ENCODE assay signal across 24 cellular contexts in genomic region chr6:26388014-26388413, GRCh38. TPM values are rescaled to one million over a fixed set of nuclear protein-coding genes. Genes with fewer than 3 reads are reported as not detected.
DNase-seq lines count a peak whose midpoint lies in the region; ATAC-seq, FAIRE-seq and TF ChIP-seq lines count a peak whose summit lies in the region.
"Had no signal": no experiment of that assay in that cellular context is flagged by ENCODE, and none has a peak within 500 bp of the region (broad histone marks: within the 10 kb centered on the region; RNA-seq: fewer than 3 reads in every experiment).

No MANE protein-coding gene starts in this region.

- H3K4me2 ChIP-seq in HepG2 (ENCODE audit: low read depth, low read length): peak overlapping the region; percentile 33
- H3K4me2 ChIP-seq: A549 had no signal

- H3K27ac ChIP-seq in HepG2 (ENCODE audit: extremely low read length, insufficient read depth, low read length) (no peak overlapping the region), right lobe of liver (no peak overlapping the region)
- H3K27ac ChIP-seq: A549, ascending aorta, VCaP had no signal

- H2AFZ ChIP-seq in HepG2 (ENCODE audit: low read length): no peak overlapping the region

- H3K36me3 ChIP-seq in HepG2 (replicated peaks in 1 of 2; ENCODE audit: control insufficient read depth in 1 of 2, insufficient read depth in 2 of 2, low read length in 2 of 2) (peaks cover 0 to 13% of the 10 kb centered on the region in 2 experiments; a peak in 1 of 5 replicates), right lobe of liver (no peaks in the 10 kb centered on the region)

- 18% methylated on average over 6 of the region's 6 CpGs for WGBS in HepG2 (ENCODE audit: low lambda C conversion rate)
- WGBS in right lobe of liver (ENCODE audit: insufficient coverage, low coverage, low lambda C conversion rate, missing lambda C conversion rate): 58% methylated on average over 4 of the region's 6 CpGs

- no peaks in the 10 kb centered on the region for H3K27me3 ChIP-seq in HepG2 (ENCODE audit: control insufficient read depth in 1 of 2, insufficient read depth in 2 of 2, low read length in 2 of 2)
- no peaks in the 10 kb centered on the region for H3K27me3 ChIP-seq in right lobe of liver
- H3K27me3 ChIP-seq: ascending aorta had no signal

- H3K4me1 ChIP-seq in HepG2 (ENCODE audit: insufficient read depth, low read length) (peaks cover 28% of the 10 kb centered on the region), right lobe of liver (peaks cover 0 to 3% (median 0%) of the 10 kb centered on the region in 4 donors)

- H3K36me3 Mint-ChIP-seq in activated B cell treated with CpG ODN at 0.5 μM for 24 hours (ENCODE audit: low read depth): peaks cover 80% of the 10 kb centered on the region
- peaks cover 69% of the 10 kb centered on the region for H3K36me3 Mint-ChIP-seq in activated T-helper 17 cell treated with anti-CD3 and anti-CD28 coated beads, Interleukin-2, amount 50 U/mL, for 72 hours (ENCODE audit: low read depth)

- DNase-seq in HepG2 (ENCODE audit: low spot score): peak; percentile 65
- DNase-seq in right lobe of liver: no peak
- no peak for DNase-seq in activated B cell treated with CpG ODN at 0.5 μM for 24 hours
- DNase-seq in lung microvascular endothelial cell (ENCODE audit: low read depth in 2 of 2): peak; percentile 22 to 51
- no peak for DNase-seq in pons (ENCODE audit: low spot score)
- DNase-seq: activated CD4-positive, alpha-beta memory T cell treated with anti-CD3 and anti-CD28 coated beads for 36 hours; activated naive CD4-positive, alpha-beta T cell treated with anti-CD3 and anti-CD28 coated beads for 36 hours; activated T-cell treated with anti-CD3 and anti-CD28 coated beads, Interleukin-2, amount 50 U/mL, for 24 hours; CD4-positive, CD25-positive, alpha-beta regulatory T cell; head of caudate nucleus; immature natural killer cell; NCI-H1092; NCI-H2081; NCI-H510A; Right ventricle myocardium superior; stimulated activated CD4-positive, alpha-beta T cell treated with anti-CD3 and anti-CD28 coated beads, Interleukin-2, amount 100 ng/mL, for 48 hours; T-helper 1 cell had no signal

- no peak for TF ChIP-seq EP300 in HepG2 (IDR thresholded peaks at IDR 0.05; ENCODE audit: low read depth in 2 of 2, low read length in 2 of 2)
- TF ChIP-seq EP300 in HepG2 (CRISPR knock-in tag; IDR thresholded peaks at IDR 0.05; ENCODE audit: borderline replicate concordance): no peak

- TF ChIP-seq POLR2A in HepG2 (IDR thresholded peaks at IDR 0.05; ENCODE audit: insufficient read depth in 1 of 2, low read depth in 2 of 2, low read length in 2 of 2): no peak
- no peak for TF ChIP-seq POLR2A in right lobe of liver (IDR thresholded peaks at IDR 0.05)

- no peaks in the 10 kb centered on the region for H3K9me3 ChIP-seq in HepG2 (ENCODE audit: low read length)
- H3K9me3 ChIP-seq in right lobe of liver: no peaks in the 10 kb centered on the region
- H3K9me3 ChIP-seq: A549, ascending aorta had no signal

- ATAC-seq in HepG2 (peak; percentile 86), right lobe of liver (no peak), activated B cell treated with CpG ODN at 0.5 μM for 24 hours (ENCODE audit: low read depth) (no peak), HG03432 (IDR thresholded peaks at IDR 0.05; ENCODE audit: unreplicated experiment) (no peak), GM18873 (IDR thresholded peaks at IDR 0.05; ENCODE audit: low FRiP score, unreplicated experiment) (no peak)
- ATAC-seq in activated T-helper 17 cell treated with anti-CD3 and anti-CD28 coated beads, Interleukin-2, amount 50 U/mL, for 72 hours (replicated peaks): no peak
- ATAC-seq: A549 had no signal

- H3K79me2 ChIP-seq in HepG2 (ENCODE audit: insufficient read depth, low read length): no peaks in the 10 kb centered on the region

- intact Hi-C loops in HepG2 (cut with micrococcal nuclease; ENCODE audit: unreplicated experiment) (loop anchor here (2.0 kb wide), 1 partner anchor 33 kb away; no protein-coding TSS in a partner anchor), right lobe of liver (cut with DNase I) (no loop called here), activated B cell treated with CpG ODN at 0.5 μM for 24 hours (cut with micrococcal nuclease) (no loop called here)

- H3K4me3 Mint-ChIP-seq in activated B cell treated with CpG ODN at 0.5 μM for 24 hours: no peak overlapping the region
- H3K4me3 Mint-ChIP-seq in activated T-helper 17 cell treated with anti-CD3 and anti-CD28 coated beads, Interleukin-2, amount 50 U/mL, for 72 hours: no peak overlapping the region
- H3K4me3 Mint-ChIP-seq: activated CD4-positive, alpha-beta memory T cell treated with anti-CD3 and anti-CD28 coated beads for 36 hours; activated naive CD4-positive, alpha-beta T cell treated with anti-CD3 and anti-CD28 coated beads for 36 hours; activated T-cell treated with anti-CD3 and anti-CD28 coated beads, Interleukin-2, amount 50 U/mL, for 24 hours; immature natural killer cell; type B pancreatic cell had no signal

- H3K27me3 Mint-ChIP-seq in activated B cell treated with CpG ODN at 0.5 μM for 24 hours: no peaks in the 10 kb centered on the region
- no peaks in the 10 kb centered on the region for H3K27me3 Mint-ChIP-seq in activated T-helper 17 cell treated with anti-CD3 and anti-CD28 coated beads, Interleukin-2, amount 50 U/mL, for 72 hours
- H3K27me3 Mint-ChIP-seq: activated CD4-positive, alpha-beta memory T cell treated with anti-CD3 and anti-CD28 coated beads for 36 hours; activated T-cell treated with anti-CD3 and anti-CD28 coated beads, Interleukin-2, amount 50 U/mL, for 24 hours; CD4-positive, CD25-positive, alpha-beta regulatory T cell had no signal

- CTCF ChIA-PET in HepG2 (lab: Yijun Ruan, JAX; ENCODE audit: low intra/inter-chr PET ratio, low total read pairs): no interaction called here
- CTCF ChIA-PET in activated B cell treated with CpG ODN at 0.5 μM for 24 hours (lab: Charles Lee): no interaction called here

- H3K4me1 Mint-ChIP-seq in activated B cell treated with CpG ODN at 0.5 μM for 24 hours: peaks cover 64% of the 10 kb centered on the region
- H3K4me1 Mint-ChIP-seq in activated T-helper 17 cell treated with anti-CD3 and anti-CD28 coated beads, Interleukin-2, amount 50 U/mL, for 72 hours: peaks cover 15% of the 10 kb centered on the region

- H3K4me3 ChIP-seq in HepG2 (replicated peaks in 1 of 3; ENCODE audit: insufficient read depth in 1 of 3, low read depth in 2 of 3, low read length in 3 of 3) (peak overlapping the region in 1 of 3 experiments; percentile 4; a peak in 1 of 6 replicates), right lobe of liver (no peak overlapping the region)
- H3K4me3 ChIP-seq: A549, ascending aorta had no signal

- no peak for TF ChIP-seq RAD21 in HepG2 (CRISPR knock-in tag; IDR thresholded peaks at IDR 0.05)

- in situ Hi-C loops in HepG2 (cut with HindIII; ENCODE audit: extremely low pct_ligation_motif_present, low pct_unique_long_range_greater_than_20kb): no loop called here

- POLR2A ChIA-PET in HepG2 (lab: Yijun Ruan, JAX) (no interaction called here), activated B cell treated with CpG ODN at 0.5 μM for 24 hours (lab: Charles Lee) (interaction anchor here (0.6 to 1.5 kb wide), 3 partner anchors 17 to 370 kb away, joined by 3 to 5 read pairs (median 3); a partner anchor contains a TSS)

- no peak overlapping the region for H3K9ac ChIP-seq in HepG2 (ENCODE audit: insufficient read depth, low read depth, low read length)

- peak overlapping the region; percentile 42 for H3K27ac Mint-ChIP-seq in activated B cell treated with CpG ODN at 0.5 μM for 24 hours
- no peak overlapping the region for H3K27ac Mint-ChIP-seq in activated T-helper 17 cell treated with anti-CD3 and anti-CD28 coated beads, Interleukin-2, amount 50 U/mL, for 72 hours
- H3K27ac Mint-ChIP-seq: activated CD4-positive, alpha-beta memory T cell treated with anti-CD3 and anti-CD28 coated beads for 36 hours; activated naive CD4-positive, alpha-beta T cell treated with anti-CD3 and anti-CD28 coated beads for 36 hours; activated T-cell treated with anti-CD3 and anti-CD28 coated beads, Interleukin-2, amount 50 U/mL, for 24 hours; CD4-positive, CD25-positive, alpha-beta regulatory T cell; type B pancreatic cell had no signal

- BruUV-seq in HepG2 (replicated peaks; lab: Mats Ljungman, UMichigan): no TSS peak

- peak; percentile 85 for FAIRE-seq in HepG2 (lab: Jason Lieb, UNC)
- FAIRE-seq: A549 had no signal

- TF ChIP-seq CTCF in HepG2 (CRISPR knock-in tag; IDR thresholded peaks at IDR 0.05) (no peak), right lobe of liver (IDR thresholded peaks at IDR 0.05) (no peak), activated B cell treated with CpG ODN at 0.5 μM for 24 hours (IDR thresholded peaks at IDR 0.05) (no peak)

- no peaks in the 10 kb centered on the region for H3K9me3 Mint-ChIP-seq in activated B cell treated with CpG ODN at 0.5 μM for 24 hours
- no peaks in the 10 kb centered on the region for H3K9me3 Mint-ChIP-seq in activated T-helper 17 cell treated with anti-CD3 and anti-CD28 coated beads, Interleukin-2, amount 50 U/mL, for 72 hours
- H3K9me3 Mint-ChIP-seq: activated CD4-positive, alpha-beta memory T cell treated with anti-CD3 and anti-CD28 coated beads for 36 hours; activated naive CD4-positive, alpha-beta T cell treated with anti-CD3 and anti-CD28 coated beads for 36 hours; activated T-cell treated with anti-CD3 and anti-CD28 coated beads, Interleukin-2, amount 50 U/mL, for 24 hours; CD4-positive, CD25-positive, alpha-beta regulatory T cell; immature natural killer cell; type B pancreatic cell had no signal

- H4K20me1 ChIP-seq in HepG2 (ENCODE audit: insufficient read depth, low read length): no peaks in the 10 kb centered on the region

RNA-seq across cellular contexts. Expression of gene BTN2A2, which starts 5.1 kb away (rescaled TPM):
- total RNA-seq in HepG2 (2016; rRNA removed; fragmentation: Illumina TruSeq; extraction: Trizol): 6.0 and 12.2 TPM in 2 replicates
- total RNA-seq in HepG2 (2016; cell fraction: cytosol; rRNA removed; fragmentation: Illumina TruSeq; extraction: Trizol; ENCODE audit: low read depth): 2.6 and 2.7 TPM in 2 replicates
- 5.9 and 11.3 TPM in 2 replicates for total RNA-seq in HepG2 (2016; cell fraction: insoluble cytoplasmic fraction; rRNA removed; fragmentation: Illumina TruSeq; extraction: Trizol)
- 3.3 and 3.6 TPM in 2 replicates for total RNA-seq in HepG2 (2016; cell fraction: membrane; rRNA removed; fragmentation: Illumina TruSeq; extraction: Trizol)
- total RNA-seq in HepG2 (2016; cell fraction: nucleus; rRNA removed; fragmentation: Illumina TruSeq; extraction: Trizol): 18.5 and 19.7 TPM in 2 replicates
- polyA plus RNA-seq in HepG2 (2011; rRNA removed): 10.8 and 15.4 TPM in 2 replicates
- 8.1 and 9.6 TPM in 2 replicates for polyA plus RNA-seq in HepG2 (2011; cell fraction: cytosol; rRNA removed)
- 24.5 and 30.2 TPM in 2 replicates for polyA plus RNA-seq in HepG2 (2011; cell fraction: nucleus; rRNA removed)
- polyA plus RNA-seq in HepG2 (2012): 8.5 and 8.6 TPM in 2 replicates
- polyA plus RNA-seq in HepG2 (2016; cell fraction: cytosol; fragmentation: Illumina TruSeq; extraction: Trizol; ENCODE audit: low read depth): 0.77 and 0.96 TPM in 2 replicates
- 4.7 and 5.5 TPM in 2 replicates for polyA plus RNA-seq in HepG2 (2016; cell fraction: insoluble cytoplasmic fraction; fragmentation: Illumina TruSeq; extraction: Trizol; ENCODE audit: low read depth)
- 1.7 and 2.0 TPM in 2 replicates for polyA plus RNA-seq in HepG2 (2016; cell fraction: membrane; fragmentation: Illumina TruSeq; extraction: Trizol; ENCODE audit: low read depth)
- polyA plus RNA-seq in HepG2 (2016; cell fraction: nucleus; fragmentation: Illumina TruSeq; extraction: Trizol; ENCODE audit: insufficient read depth, low read depth): 17.6 and 22.8 TPM in 2 replicates
- polyA minus RNA-seq in HepG2 (2011; rRNA and poly(A)+ RNA removed; ENCODE audit: low replicate concordance): 2.5 and 22.6 TPM in 2 replicates
- 6.1 and 6.4 TPM in 2 replicates for polyA minus RNA-seq in HepG2 (2011; cell fraction: cytosol; rRNA and poly(A)+ RNA removed)
- 29.2 and 34.7 TPM in 2 replicates for polyA minus RNA-seq in HepG2 (2011; cell fraction: nucleus; rRNA and poly(A)+ RNA removed)
- 1 to 10 TPM; 1.9 to 5.3 (median 3.7) TPM for total RNA-seq in right lobe of liver
- total RNA-seq in activated B cell treated with CpG ODN at 0.5 μM for 24 hours: 77.5 and 79.9 TPM in 2 replicates
- 7.4 and 10.9 TPM in 2 replicates for total RNA-seq in lung microvascular endothelial cell
- total RNA-seq in activated T-helper 17 cell treated with anti-CD3 and anti-CD28 coated beads, Interleukin-2, amount 50 U/mL, for 72 hours: 10 to 100 TPM; 20.7 to 46.3 TPM

RNA-seq across cellular contexts. Expression of gene BTN3A1, which starts 14.1 kb away (rescaled TPM):
- total RNA-seq in HepG2 (2016; rRNA removed; fragmentation: Illumina TruSeq; extraction: Trizol) (8.1 and 13.3 TPM in 2 replicates), right lobe of liver (10 to 100 TPM in 4 of 6 experiments, 1 to 10 TPM in 2; 9.0 to 15.9 (median 10.6) TPM), activated B cell treated with CpG ODN at 0.5 μM for 24 hours (55.4 and 61.7 TPM in 2 replicates), lung microvascular endothelial cell (6.8 and 11.5 TPM in 2 replicates)
- total RNA-seq in HepG2 (2016; cell fraction: cytosol; rRNA removed; fragmentation: Illumina TruSeq; extraction: Trizol; ENCODE audit: low read depth): 3.0 and 3.2 TPM in 2 replicates
- 8.0 and 11.8 TPM in 2 replicates for total RNA-seq in HepG2 (2016; cell fraction: insoluble cytoplasmic fraction; rRNA removed; fragmentation: Illumina TruSeq; extraction: Trizol)
- total RNA-seq in HepG2 (2016; cell fraction: membrane; rRNA removed; fragmentation: Illumina TruSeq; extraction: Trizol): 7.8 and 8.0 TPM in 2 replicates
- 15.9 and 17.1 TPM in 2 replicates for total RNA-seq in HepG2 (2016; cell fraction: nucleus; rRNA removed; fragmentation: Illumina TruSeq; extraction: Trizol)
- polyA plus RNA-seq in HepG2 (2011; rRNA removed): 14.0 and 17.0 TPM in 2 replicates
- 6.9 and 9.3 TPM in 2 replicates for polyA plus RNA-seq in HepG2 (2011; cell fraction: cytosol; rRNA removed)
- 29.0 and 46.1 TPM in 2 replicates for polyA plus RNA-seq in HepG2 (2011; cell fraction: nucleus; rRNA removed)
- 9.4 and 11.5 TPM in 2 replicates for polyA plus RNA-seq in HepG2 (2012)
- 0.54 and 0.75 TPM in 2 replicates for polyA plus RNA-seq in HepG2 (2016; cell fraction: cytosol; fragmentation: Illumina TruSeq; extraction: Trizol; ENCODE audit: low read depth)
- polyA plus RNA-seq in HepG2 (2016; cell fraction: insoluble cytoplasmic fraction; fragmentation: Illumina TruSeq; extraction: Trizol; ENCODE audit: low read depth): 4.6 and 4.8 TPM in 2 replicates
- 2.4 and 2.5 TPM in 2 replicates for polyA plus RNA-seq in HepG2 (2016; cell fraction: membrane; fragmentation: Illumina TruSeq; extraction: Trizol; ENCODE audit: low read depth)
- 27.2 and 30.6 TPM in 2 replicates for polyA plus RNA-seq in HepG2 (2016; cell fraction: nucleus; fragmentation: Illumina TruSeq; extraction: Trizol; ENCODE audit: insufficient read depth, low read depth)
- 46.1 and 68.9 TPM in 2 replicates for polyA minus RNA-seq in HepG2 (2011; rRNA and poly(A)+ RNA removed; ENCODE audit: low replicate concordance)
- polyA minus RNA-seq in HepG2 (2011; cell fraction: cytosol; rRNA and poly(A)+ RNA removed): 8.0 and 8.9 TPM in 2 replicates
- 17.8 and 27.4 TPM in 2 replicates for polyA minus RNA-seq in HepG2 (2011; cell fraction: nucleus; rRNA and poly(A)+ RNA removed)
- 10 to 100 TPM; 35.1 to 70.0 TPM for total RNA-seq in activated T-helper 17 cell treated with anti-CD3 and anti-CD28 coated beads, Interleukin-2, amount 50 U/mL, for 72 hours

RNA-seq across cellular contexts. Expression of gene BTN3A2, which starts 23.0 kb away (rescaled TPM):
- total RNA-seq in HepG2 (2016; rRNA removed; fragmentation: Illumina TruSeq; extraction: Trizol) (18.9 and 21.3 TPM in 2 replicates), right lobe of liver (10 to 100 TPM in 5 of 6 experiments, 1 to 10 TPM in 1; 7.7 to 21.6 (median 15.4) TPM), activated B cell treated with CpG ODN at 0.5 μM for 24 hours (65.3 and 81.6 TPM in 2 replicates), lung microvascular endothelial cell (14.9 and 15.9 TPM in 2 replicates)
- total RNA-seq in HepG2 (2016; cell fraction: cytosol; rRNA removed; fragmentation: Illumina TruSeq; extraction: Trizol; ENCODE audit: low read depth): 3.4 and 4.3 TPM in 2 replicates
- 17.8 and 20.4 TPM in 2 replicates for total RNA-seq in HepG2 (2016; cell fraction: insoluble cytoplasmic fraction; rRNA removed; fragmentation: Illumina TruSeq; extraction: Trizol)
- 13.3 and 13.9 TPM in 2 replicates for total RNA-seq in HepG2 (2016; cell fraction: membrane; rRNA removed; fragmentation: Illumina TruSeq; extraction: Trizol)
- 16.6 and 20.6 TPM in 2 replicates for total RNA-seq in HepG2 (2016; cell fraction: nucleus; rRNA removed; fragmentation: Illumina TruSeq; extraction: Trizol)
- 36.2 and 36.3 TPM in 2 replicates for polyA plus RNA-seq in HepG2 (2011; rRNA removed)
- polyA plus RNA-seq in HepG2 (2011; cell fraction: cytosol; rRNA removed): 28.2 and 31.2 TPM in 2 replicates
- 36.5 and 54.5 TPM in 2 replicates for polyA plus RNA-seq in HepG2 (2011; cell fraction: nucleus; rRNA removed)
- polyA plus RNA-seq in HepG2 (2012): 22.7 and 24.1 TPM in 2 replicates
- 3.2 and 3.3 TPM in 2 replicates for polyA plus RNA-seq in HepG2 (2016; cell fraction: cytosol; fragmentation: Illumina TruSeq; extraction: Trizol; ENCODE audit: low read depth)
- 14.2 and 14.4 TPM in 2 replicates for polyA plus RNA-seq in HepG2 (2016; cell fraction: insoluble cytoplasmic fraction; fragmentation: Illumina TruSeq; extraction: Trizol; ENCODE audit: low read depth)
- polyA plus RNA-seq in HepG2 (2016; cell fraction: membrane; fragmentation: Illumina TruSeq; extraction: Trizol; ENCODE audit: low read depth): 8.3 and 9.3 TPM in 2 replicates
- polyA plus RNA-seq in HepG2 (2016; cell fraction: nucleus; fragmentation: Illumina TruSeq; extraction: Trizol; ENCODE audit: insufficient read depth, low read depth): 33.8 and 37.9 TPM in 2 replicates
- 35.9 and 51.8 TPM in 2 replicates for polyA minus RNA-seq in HepG2 (2011; rRNA and poly(A)+ RNA removed; ENCODE audit: low replicate concordance)
- polyA minus RNA-seq in HepG2 (2011; cell fraction: cytosol; rRNA and poly(A)+ RNA removed): 12.0 and 17.2 TPM in 2 replicates
- 21.9 and 35.8 TPM in 2 replicates for polyA minus RNA-seq in HepG2 (2011; cell fraction: nucleus; rRNA and poly(A)+ RNA removed)
- 100 to 1,000 TPM in 1 of 2 donors, 10 to 100 TPM in 1; 70.5 to 134 TPM for total RNA-seq in activated T-helper 17 cell treated with anti-CD3 and anti-CD28 coated beads, Interleukin-2, amount 50 U/mL, for 72 hours

RNA-seq across cellular contexts. Expression of gene BTN3A3, which starts 52.3 kb away (rescaled TPM):
- total RNA-seq in HepG2 (2016; rRNA removed; fragmentation: Illumina TruSeq; extraction: Trizol): 2.9 and 4.3 TPM in 2 replicates
- 1.1 and 1.8 TPM in 2 replicates for total RNA-seq in HepG2 (2016; cell fraction: cytosol; rRNA removed; fragmentation: Illumina TruSeq; extraction: Trizol; ENCODE audit: low read depth)
- total RNA-seq in HepG2 (2016; cell fraction: insoluble cytoplasmic fraction; rRNA removed; fragmentation: Illumina TruSeq; extraction: Trizol): 4.0 and 5.3 TPM in 2 replicates
- total RNA-seq in HepG2 (2016; cell fraction: membrane; rRNA removed; fragmentation: Illumina TruSeq; extraction: Trizol): 1.1 and 2.7 TPM in 2 replicates
- 10.3 and 12.7 TPM in 2 replicates for total RNA-seq in HepG2 (2016; cell fraction: nucleus; rRNA removed; fragmentation: Illumina TruSeq; extraction: Trizol)
- polyA plus RNA-seq in HepG2 (2011; rRNA removed): 5.0 and 6.3 TPM in 2 replicates
- polyA plus RNA-seq in HepG2 (2011; cell fraction: cytosol; rRNA removed): 2.3 and 3.7 TPM in 2 replicates
- polyA plus RNA-seq in HepG2 (2011; cell fraction: nucleus; rRNA removed): 12.9 and 22.9 TPM in 2 replicates
- polyA plus RNA-seq in HepG2 (2012): 3.7 and 5.2 TPM in 2 replicates
- 0.26 and 0.36 TPM in 2 replicates for polyA plus RNA-seq in HepG2 (2016; cell fraction: cytosol; fragmentation: Illumina TruSeq; extraction: Trizol; ENCODE audit: low read depth)
- 1.9 and 2.2 TPM in 2 replicates for polyA plus RNA-seq in HepG2 (2016; cell fraction: insoluble cytoplasmic fraction; fragmentation: Illumina TruSeq; extraction: Trizol; ENCODE audit: low read depth)
- polyA plus RNA-seq in HepG2 (2016; cell fraction: membrane; fragmentation: Illumina TruSeq; extraction: Trizol; ENCODE audit: low read depth): 0.65 and 0.73 TPM in 2 replicates
- 13.4 and 14.1 TPM in 2 replicates for polyA plus RNA-seq in HepG2 (2016; cell fraction: nucleus; fragmentation: Illumina TruSeq; extraction: Trizol; ENCODE audit: insufficient read depth, low read depth)
- polyA minus RNA-seq in HepG2 (2011; rRNA and poly(A)+ RNA removed; ENCODE audit: low replicate concordance): 8.0 and 29.3 TPM in 2 replicates
- 1.1 and 1.4 TPM in 2 replicates for polyA minus RNA-seq in HepG2 (2011; cell fraction: cytosol; rRNA and poly(A)+ RNA removed)
- polyA minus RNA-seq in HepG2 (2011; cell fraction: nucleus; rRNA and poly(A)+ RNA removed): 10.0 and 27.5 TPM in 2 replicates
- total RNA-seq in right lobe of liver: 10 to 100 TPM in 3 of 6 experiments, 1 to 10 TPM in 3; 5.2 to 13.8 (median 9.1) TPM
- 51.9 and 54.1 TPM in 2 replicates for total RNA-seq in activated B cell treated with CpG ODN at 0.5 μM for 24 hours
- 8.1 and 9.7 TPM in 2 replicates for total RNA-seq in lung microvascular endothelial cell
- total RNA-seq in activated T-helper 17 cell treated with anti-CD3 and anti-CD28 coated beads, Interleukin-2, amount 50 U/mL, for 72 hours: 10 to 100 TPM; 31.1 to 77.1 TPM

Comparison
In these comparisons a context has a peak if more than half of its experiments do, and no peak if none do; other contexts are left out.
1. DNase-seq: peak in HepG2 (single experiment) and lung microvascular endothelial cell (2 of 2); none in right lobe of liver (0 of 3), activated B cell treated with CpG ODN at 0.5 μM for 24 hours (single experiment) and pons (single experiment).